In the genomic region with DNA sequence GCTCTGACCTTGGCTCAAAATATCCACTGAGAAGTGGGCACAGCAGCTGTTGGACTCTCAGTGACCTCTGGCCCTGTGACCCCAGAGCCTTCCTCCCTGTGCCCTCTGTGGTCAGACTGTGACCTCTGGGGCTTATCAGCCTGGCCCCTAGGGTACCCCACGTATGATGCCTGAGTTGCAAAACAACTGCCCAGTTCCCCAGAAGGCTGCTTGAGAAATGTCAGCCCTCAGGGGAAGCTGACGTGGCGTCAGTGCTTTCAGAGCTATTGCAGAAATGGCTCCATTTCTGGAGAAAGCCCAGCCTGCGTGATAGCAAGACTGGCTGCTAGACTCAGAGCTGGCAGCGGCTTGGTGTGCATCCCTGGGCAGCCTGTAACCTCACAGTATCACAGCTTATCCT, we compare ENCODE assay signal across 10 cellular contexts. TPM values are rescaled to one million over a fixed set of nuclear protein-coding genes. Genes with fewer than 3 reads are reported as not detected.
A peak's percentile ranks its signal among the peaks of the same experiment; 100 is the strongest.
DNase-seq lines count a peak whose midpoint lies in the region; ATAC-seq and TF ChIP-seq lines count a peak whose summit lies in the region.
"Had no signal": no experiment of that assay in that cellular context is flagged by ENCODE, and none has a peak within 500 bp of the region (broad histone marks: within the 10 kb centered on the region; RNA-seq: fewer than 3 reads in every experiment).

No MANE protein-coding gene starts in this region.

- in situ Hi-C loops in mammary epithelial cell (cut with MboI; ENCODE audit: low sequenced_read_pairs in 2 of 2), result no loop called here

- peak; percentile 82 for DNase-seq in MCF 10A (ENCODE audit: unreplicated experiment)
- no peak for DNase-seq in mammary epithelial cell
- DNase-seq in choroid plexus epithelial cell (ENCODE audit: low read depth), result peak; percentile 87
- DNase-seq in aorta, result peak; percentile 86 to 91
- no peak for DNase-seq in NCI-H2227 treated with DMSO at 0.1 percent for 48 hours (lab: John Stamatoyannopoulos, UW)
- DNase-seq in GM10266 (ENCODE audit: extremely low spot score), result no peak
- DNase-seq: activated gamma-delta T cell had no signal

- dilution Hi-C loops in mammary epithelial cell (cut with HindIII; ENCODE audit: low sequenced_read_pairs), result no loop called here

- H3K9me3 ChIP-seq in mammary epithelial cell (replicated peaks; ENCODE audit: insufficient read depth, low read length), result no peaks in the 10 kb centered on the region
- no peaks in the 10 kb centered on the region for H3K9me3 ChIP-seq in liver (ENCODE audit: control insufficient read depth in 4 of 4, low read length in 3 of 4)
- no peaks in the 10 kb centered on the region for H3K9me3 ChIP-seq in aorta (ENCODE audit: control insufficient read depth, low read length)

- H3K79me2 ChIP-seq in mammary epithelial cell (ENCODE audit: insufficient read depth, low read length), result no peaks in the 10 kb centered on the region

- H3K4me1 Mint-ChIP-seq in MCF 10A (ENCODE audit: insufficient read depth, unreplicated experiment), result peaks cover 39% of the 10 kb centered on the region

- no peak overlapping the region for H3K4me3 Mint-ChIP-seq in MCF 10A (ENCODE audit: unreplicated experiment)

- H2AFZ ChIP-seq in mammary epithelial cell (ENCODE audit: low read depth, low read length), result no peak overlapping the region

- TF ChIP-seq CTCF in MCF 10A (IDR thresholded peaks at IDR 0.05; ENCODE audit: unreplicated experiment), result no peak
- TF ChIP-seq CTCF in mammary epithelial cell (conservative IDR thresholded peaks at IDR 0.05 in 1 of 2, IDR thresholded peaks at IDR 0.05 in 1 of 2; ENCODE audit: extremely low read depth in 1 of 2, insufficient read depth in 1 of 2, low read depth in 1 of 2, low read length in 2 of 2), result no peak
- no peak for TF ChIP-seq CTCF in choroid plexus epithelial cell (conservative IDR thresholded peaks at IDR 0.05; ENCODE audit: low read depth, low read length)
- TF ChIP-seq CTCF in liver (IDR thresholded peaks at IDR 0.05; ENCODE audit: low read depth, low read length, missing input control), result no peak
- no peak for TF ChIP-seq CTCF in GM10266 (IDR thresholded peaks at IDR 0.05; ENCODE audit: control insufficient read depth, insufficient read depth, low read depth, missing control alignments)

- no peaks in the 10 kb centered on the region for H3K27me3 ChIP-seq in mammary epithelial cell (ENCODE audit: insufficient read depth, low read length)
- no peaks in the 10 kb centered on the region for H3K27me3 ChIP-seq in liver (ENCODE audit: control insufficient read depth in 4 of 4, insufficient read depth in 4 of 4, low read length in 3 of 4)
- no peaks in the 10 kb centered on the region for H3K27me3 ChIP-seq in aorta (ENCODE audit: control insufficient read depth in 1 of 2, insufficient read depth in 2 of 2, low read length in 1 of 2)

- intact Hi-C loops in MCF 10A (cut with micrococcal nuclease) (no loop called here), mammary epithelial cell (cut with micrococcal nuclease) (no loop called here), aorta (cut with DNase I) (no loop called here)

- CTCF ChIA-PET in MCF 10A (lab: Yijun Ruan, JAX) (interaction anchor here (0.9 to 11.8 kb wide), 9 partner anchors 9 to 147 kb away, joined by 3 to 198 read pairs (median 4); a partner anchor contains a TSS), mammary epithelial cell (lab: Charles Lee; ENCODE audit: low non-redundant PET) (interaction anchor here (0.6 kb wide), 1 partner anchor 9 kb away, joined by 3 read pairs; no protein-coding TSS in a partner anchor)

- no peaks in the 10 kb centered on the region for H3K27me3 Mint-ChIP-seq in MCF 10A (ENCODE audit: insufficient read depth, unreplicated experiment)

- ATAC-seq in aorta (ENCODE audit: low FRiP score) (peak; percentile 85), GM19455 (IDR thresholded peaks at IDR 0.05; ENCODE audit: unreplicated experiment) (no peak)

- H3K4me2 ChIP-seq in mammary epithelial cell (ENCODE audit: insufficient read depth, low read depth, low read length), result no peak overlapping the region

- POLR2A ChIA-PET in MCF 10A (lab: Yijun Ruan, JAX), result interaction anchor here (0.6 to 3.8 kb wide), 22 partner anchors 8 to 163 kb away, joined by 3 to 20 read pairs (median 4); a partner anchor contains a TSS

- no peaks in the 10 kb centered on the region for H3K9me3 Mint-ChIP-seq in MCF 10A (ENCODE audit: unreplicated experiment)

- TF ChIP-seq RAD21 in liver (IDR thresholded peaks at IDR 0.05), result no peak

- peak overlapping the region; percentile 3 for H3K27ac Mint-ChIP-seq in MCF 10A (ENCODE audit: low read depth, unreplicated experiment)

- H3K36me3 Mint-ChIP-seq in MCF 10A (ENCODE audit: insufficient read depth, unreplicated experiment), result no peaks in the 10 kb centered on the region

- H3K4me3 ChIP-seq in mammary epithelial cell (replicated peaks in 1 of 3; ENCODE audit: insufficient read depth in 1 of 3, low read depth in 2 of 3, low read length in 3 of 3) (no peak overlapping the region), choroid plexus epithelial cell (ENCODE audit: low read depth, low read length) (no peak overlapping the region), liver (ENCODE audit: low read depth in 1 of 3, low read length in 3 of 3) (no peak overlapping the region), aorta (ENCODE audit: low read length in 2 of 2) (no peak overlapping the region)
- H3K4me3 ChIP-seq: SK-N-MC had no signal

- H4K20me1 ChIP-seq in mammary epithelial cell (ENCODE audit: insufficient read depth, low read length), result no peaks in the 10 kb centered on the region

- BruUV-seq in MCF 10A (replicated peaks; lab: Mats Ljungman, UMichigan) (no TSS peak), mammary epithelial cell (replicated peaks; lab: Mats Ljungman, UMichigan) (no TSS peak)

- H3K9ac ChIP-seq in mammary epithelial cell (ENCODE audit: insufficient read depth, low read length) (no peak overlapping the region), liver (ENCODE audit: low read depth in 1 of 2, low read length in 2 of 2) (no peak overlapping the region)

- 70% methylated on average over 2 of the region's 5 CpGs for WGBS in mammary epithelial cell (ENCODE audit: low coverage, missing lambda C conversion rate)
- 59% methylated on average over 5 of the region's 5 CpGs for whole genome bisulfite sequencing in liver
- 32 to 39% methylated on average over 5 of the region's 5 CpGs for WGBS in aorta, 2 donors

- H3K4me1 ChIP-seq in mammary epithelial cell (ENCODE audit: insufficient read depth, low read length), result peaks cover 37% of the 10 kb centered on the region
- peaks cover 3 to 12% (median 9%) of the 10 kb centered on the region in 4 donors for H3K4me1 ChIP-seq in liver (ENCODE audit: control insufficient read depth in 4 of 4, insufficient read depth in 4 of 4, low read length in 3 of 4)
- H3K4me1 ChIP-seq in aorta (ENCODE audit: control insufficient read depth in 1 of 2, insufficient read depth in 2 of 2, low read length in 2 of 2), result no peaks in the 10 kb centered on the region

- H3K36me3 ChIP-seq in mammary epithelial cell (ENCODE audit: insufficient read depth, low read length) (no peaks in the 10 kb centered on the region), liver (ENCODE audit: control insufficient read depth in 4 of 4, insufficient read depth in 3 of 4, low read depth in 1 of 4, low read length in 3 of 4) (no peaks in the 10 kb centered on the region), aorta (ENCODE audit: control insufficient read depth in 1 of 2, insufficient read depth in 2 of 2, low read length in 1 of 2) (no peaks in the 10 kb centered on the region)

- H3K27ac ChIP-seq in mammary epithelial cell (ENCODE audit: insufficient read depth, low read depth, low read length) (no peak overlapping the region), liver (ENCODE audit: low read depth in 1 of 2, low read length in 2 of 2) (no peak overlapping the region), aorta (ENCODE audit: low read depth in 1 of 2, low read length in 2 of 2) (no peak overlapping the region)
- H3K27ac ChIP-seq: SK-N-MC had no signal

TF ChIP-seq in liver, 16 proteins besides CTCF, POLR2A, EP300 and RAD21 (continues in another document):
- TF ChIP-seq NR2F2 (IDR thresholded peaks at IDR 0.05), result peak; percentile 98
- peak; percentile 63 to 64 for TF ChIP-seq RXRA (IDR thresholded peaks at IDR 0.05)
- TF ChIP-seq, protein P1, sequence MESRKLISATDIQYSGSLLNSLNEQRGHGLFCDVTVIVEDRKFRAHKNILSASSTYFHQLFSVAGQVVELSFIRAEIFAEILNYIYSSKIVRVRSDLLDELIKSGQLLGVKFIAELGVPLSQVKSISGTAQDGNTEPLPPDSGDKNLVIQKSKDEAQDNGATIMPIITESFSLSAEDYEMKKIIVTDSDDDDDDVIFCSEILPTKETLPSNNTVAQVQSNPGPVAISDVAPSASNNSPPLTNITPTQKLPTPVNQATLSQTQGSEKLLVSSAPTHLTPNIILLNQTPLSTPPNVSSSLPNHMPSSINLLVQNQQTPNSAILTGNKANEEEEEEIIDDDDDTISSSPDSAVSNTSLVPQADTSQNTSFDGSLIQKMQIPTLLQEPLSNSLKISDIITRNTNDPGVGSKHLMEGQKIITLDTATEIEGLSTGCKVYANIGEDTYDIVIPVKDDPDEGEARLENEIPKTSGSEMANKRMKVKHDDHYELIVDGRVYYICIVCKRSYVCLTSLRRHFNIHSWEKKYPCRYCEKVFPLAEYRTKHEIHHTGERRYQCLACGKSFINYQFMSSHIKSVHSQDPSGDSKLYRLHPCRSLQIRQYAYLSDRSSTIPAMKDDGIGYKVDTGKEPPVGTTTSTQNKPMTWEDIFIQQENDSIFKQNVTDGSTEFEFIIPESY (IDR thresholded peaks at IDR 0.05), result no peak
- no peak for TF ChIP-seq GABPA (IDR thresholded peaks at IDR 0.05 in 1 of 2, conservative IDR thresholded peaks at IDR 0.05 in 1 of 2)
- peak in 1 of 2 donors; percentile 33 for TF ChIP-seq HNF4A (conservative IDR thresholded peaks at IDR 0.05)
- TF ChIP-seq YY1 (IDR thresholded peaks at IDR 0.05), result no peak

RNA-seq across cellular contexts. Expression of a gene that starts 31.5 kb away (rescaled TPM):
- total RNA-seq in MCF 10A (2022) (0.76 and 1.5 TPM in 2 replicates), mammary epithelial cell (100 to 1,000 TPM in 1 of 2 donors, 10 to 100 TPM in 1; 53.4 to 252 TPM), liver (100 to 1,000 TPM; 120 to 260 TPM), aorta (100 to 1,000 TPM; 449 to 561 TPM)
- polyA plus RNA-seq in mammary epithelial cell (98.1 TPM), liver (100 to 1,000 TPM; 106 to 375 TPM), aorta (100 to 1,000 TPM in 1 of 2 donors, 10 to 100 TPM in 1; 44.2 to 193 TPM)
- 98.9 TPM for polyA minus RNA-seq in mammary epithelial cell

Comparison
In these comparisons a context has a peak if more than half of its experiments do, and no peak if none do; other contexts are left out.
1. DNase-seq: peak in MCF 10A (single experiment), choroid plexus epithelial cell (single experiment) and aorta (2 of 2); none in mammary epithelial cell (single experiment), NCI-H2227 treated with DMSO at 0.1 percent for 48 hours (single experiment) and GM10266 (single experiment).
2. RNA of a gene that starts 31.5 kb away (total RNA-seq): 449 to 561 TPM in aorta, 120 to 260 TPM in liver and 53.4 to 252 TPM in mammary epithelial cell; 0.76 to 1.5 TPM in MCF 10A; every median in the first group is over 10 times any median in the second.